ENCODE assay signal across 18 cellular contexts in genomic region chr14:101716077-101716950, GRCh38. TPM values are rescaled to one million over a fixed set of nuclear protein-coding genes. Genes with fewer than 3 reads are reported as not detected.
A peak's percentile ranks its signal among the peaks of the same experiment; 100 is the strongest.
DNase-seq lines count a peak whose midpoint lies in the region; ATAC-seq, FAIRE-seq and TF ChIP-seq lines count a peak whose summit lies in the region.
"Had no signal": no experiment of that assay in that cellular context is flagged by ENCODE, and none has a peak within 500 bp of the region (broad histone marks: within the 10 kb centered on the region; RNA-seq: fewer than 3 reads in every experiment).

No MANE protein-coding gene starts in this region.

- no peak overlapping the region for H3K27ac ChIP-seq in CD4-positive, alpha-beta T cell (ENCODE audit: low read depth, low read length)
- H3K27ac ChIP-seq in endodermal cell (ENCODE audit: low read depth, low read length) (no peak overlapping the region), neuronal stem cell (replicated peaks; ENCODE audit: low read length) (no peak overlapping the region)
- H3K27ac ChIP-seq: body of pancreas had no signal

- H3K9ac ChIP-seq in endodermal cell (ENCODE audit: extremely low read depth, low read length, poor library complexity, severe bottlenecking) (no peak overlapping the region), neuronal stem cell (ENCODE audit: low read depth, low read length, poor library complexity) (peak overlapping the region; percentile 37)

- 92 to 95% methylated on average over 16 to 19 of the region's 19 CpGs for WGBS in endodermal cell (ENCODE audit: insufficient coverage in 1 of 2, insufficient read length in 1 of 2), 2 experiments
- no CpG with 5 or more reads among the region's 19 CpGs for WGBS in neuronal stem cell (ENCODE audit: extremely low coverage in 2 of 2, insufficient read length in 2 of 2, insufficient replicate concordance in 1 of 2), 2 donors

- H3K36me3 Mint-ChIP-seq in CD4-positive, alpha-beta T cell (ENCODE audit: low read depth), result no peaks in the 10 kb centered on the region
- H3K36me3 Mint-ChIP-seq in endodermal cell (ENCODE audit: low read depth), result no peaks in the 10 kb centered on the region
- H3K36me3 Mint-ChIP-seq: activated naive CD4-positive, alpha-beta T cell treated with anti-CD3 and anti-CD28 coated beads, Interleukin-2, amount 50 U/mL, for 24 hours had no signal

- no peaks in the 10 kb centered on the region for H3K27me3 Mint-ChIP-seq in CD4-positive, alpha-beta T cell
- H3K27me3 Mint-ChIP-seq in endodermal cell (ENCODE audit: insufficient read depth), result peaks cover 9% of the 10 kb centered on the region
- H3K27me3 Mint-ChIP-seq: activated naive CD4-positive, alpha-beta T cell treated with anti-CD3 and anti-CD28 coated beads, Interleukin-2, amount 50 U/mL, for 24 hours had no signal

- no peak overlapping the region for H2BK120ac ChIP-seq in neuronal stem cell (ENCODE audit: low read depth, low read length)

- no peak overlapping the region for H4K91ac ChIP-seq in neuronal stem cell (ENCODE audit: low read depth, low read length, poor library complexity)

- H3K36me3 ChIP-seq in H7 (replicated peaks; ENCODE audit: control insufficient read depth, insufficient read depth, low read length), result no peaks in the 10 kb centered on the region
- no peaks in the 10 kb centered on the region for H3K36me3 ChIP-seq in endodermal cell (ENCODE audit: control insufficient read depth, insufficient read depth, low read length)
- H3K36me3 ChIP-seq in neuronal stem cell (replicated peaks in 1 of 2; ENCODE audit: control insufficient read depth in 2 of 2, insufficient read depth in 2 of 2, low read length in 2 of 2), result no peaks in the 10 kb centered on the region

- H3K4me3 Mint-ChIP-seq in CD4-positive, alpha-beta T cell, result no peak overlapping the region
- no peak overlapping the region for H3K4me3 Mint-ChIP-seq in endodermal cell
- H3K4me3 Mint-ChIP-seq: activated B cell treated with CpG ODN at 0.5 μM for 24 hours; activated naive CD4-positive, alpha-beta T cell treated with anti-CD3 and anti-CD28 coated beads, Interleukin-2, amount 50 U/mL, for 24 hours; B cell had no signal

- no peaks in the 10 kb centered on the region for H3K79me1 ChIP-seq in neuronal stem cell (ENCODE audit: low read depth, low read length)

- H2BK12ac ChIP-seq in neuronal stem cell (ENCODE audit: low read length), result no peak overlapping the region

- no peaks in the 10 kb centered on the region for H3K9me3 ChIP-seq in CD4-positive, alpha-beta T cell (ENCODE audit: control insufficient read depth, low read length)
- H3K9me3 ChIP-seq in endodermal cell (ENCODE audit: control insufficient read depth, low read length) (peaks cover 5% of the 10 kb centered on the region), neuronal stem cell (replicated peaks in 1 of 2; ENCODE audit: control insufficient read depth in 2 of 2, insufficient read depth in 1 of 2, low read depth in 1 of 2, low read length in 2 of 2) (peaks cover 0 to 2% of the 10 kb centered on the region in 2 donors)
- H3K9me3 ChIP-seq: body of pancreas had no signal

- ATAC-seq in CD4-positive, alpha-beta T cell (ENCODE audit: poor library complexity), result no peak
- ATAC-seq in HG03469 (IDR thresholded peaks at IDR 0.05; ENCODE audit: unreplicated experiment), result no peak
- ATAC-seq: body of pancreas had no signal

- H2BK5ac ChIP-seq in neuronal stem cell (ENCODE audit: low read length), result peak overlapping the region; percentile 45

- H3K4me2 ChIP-seq in neuronal stem cell (ENCODE audit: insufficient read depth, low read length, poor library complexity, severe bottlenecking), result no peak overlapping the region

- no peak for FAIRE-seq in GM19239 (lab: Jason Lieb, UNC)

- H3K18ac ChIP-seq in neuronal stem cell (ENCODE audit: low read length), result peak overlapping the region; percentile 67

- no peak overlapping the region for H3K4ac ChIP-seq in neuronal stem cell (ENCODE audit: low read length)

- no peak overlapping the region for H2AFZ ChIP-seq in neuronal stem cell (ENCODE audit: low read length)

- H2AK5ac ChIP-seq in neuronal stem cell (ENCODE audit: low read depth, low read length), result peak overlapping the region; percentile 48

- TF ChIP-seq CTCF in CD4-positive, alpha-beta T cell (IDR thresholded peaks at IDR 0.05), result no peak
- TF ChIP-seq CTCF in endodermal cell (conservative IDR thresholded peaks at IDR 0.05), result peak; percentile 24

- peak overlapping the region; percentile 59 for H2BK15ac ChIP-seq in neuronal stem cell (ENCODE audit: low read length)

- no peaks in the 10 kb centered on the region for H3K9me3 Mint-ChIP-seq in CD4-positive, alpha-beta T cell
- H3K9me3 Mint-ChIP-seq in endodermal cell, result peaks cover 10% of the 10 kb centered on the region
- H3K9me3 Mint-ChIP-seq: activated naive CD4-positive, alpha-beta T cell treated with anti-CD3 and anti-CD28 coated beads, Interleukin-2, amount 50 U/mL, for 24 hours had no signal

- H3K27me3 ChIP-seq in CD4-positive, alpha-beta T cell (ENCODE audit: control insufficient read depth, insufficient read depth, low read length), result no peaks in the 10 kb centered on the region
- H3K27me3 ChIP-seq in H7 (ENCODE audit: control insufficient read depth, insufficient read depth, low read length) (no peaks in the 10 kb centered on the region), endodermal cell (ENCODE audit: control insufficient read depth, insufficient read depth, low read length, poor library complexity, severe bottlenecking) (no peaks in the 10 kb centered on the region), neuronal stem cell (ENCODE audit: control insufficient read depth in 3 of 3, insufficient read depth in 3 of 3, low read depth in 1 of 3, low read length in 3 of 3) (no peaks in the 10 kb centered on the region)
- H3K27me3 ChIP-seq: body of pancreas had no signal

- CTCF ChIA-PET in CD4-positive, alpha-beta T cell (lab: Charles Lee), result no interaction called here

- POLR2A ChIA-PET in CD4-positive, alpha-beta T cell (lab: Charles Lee), result interaction anchor here (0.6 kb wide), 1 partner anchor 102 kb away, joined by 3 read pairs; no protein-coding TSS in a partner anchor

- H3K4me1 ChIP-seq in endodermal cell (ENCODE audit: control insufficient read depth, insufficient read depth, low read length) (no peaks in the 10 kb centered on the region), neuronal stem cell (ENCODE audit: control insufficient read depth in 2 of 2, insufficient read depth in 1 of 2, low read depth in 1 of 2, low read length in 2 of 2) (peaks cover 1 to 2% of the 10 kb centered on the region in 2 donors)
- H3K4me1 ChIP-seq: body of pancreas had no signal

- DNase-seq in CD4-positive, alpha-beta T cell, result peak in 1 of 10 experiments; percentile 17
- DNase-seq in H7, result peak; percentile 32
- peak; percentile 49 for DNase-seq in endodermal cell
- no peak for DNase-seq in neuronal stem cell (ENCODE audit: low spot score)
- no peak for DNase-seq in GM19239 (ENCODE audit: insufficient read length, low spot score)
- DNase-seq in dedifferentiated amniotic fluid mesenchymal stem cell (ENCODE audit: extremely low spot score), result no peak
- no peak for DNase-seq in 8988T
- DNase-seq: activated B cell treated with CpG ODN at 0.5 μM for 24 hours; IMR-90; NCI-H1048; nucleus accumbens; RPMI8226; stimulated activated CD4-positive, alpha-beta T cell treated with anti-CD3 and anti-CD28 coated beads, Interleukin-4, amount 100 ng/mL, for 24 hours; stimulated activated CD8-positive, alpha-beta memory T cell treated with anti-CD3 and anti-CD28 coated beads, Interleukin-4, amount 100 ng/mL, for 48 hours had no signal

- peak overlapping the region; percentile 64 for H3K14ac ChIP-seq in neuronal stem cell (ENCODE audit: low read length)

- intact Hi-C loops in CD4-positive, alpha-beta T cell (cut with DNase I, micrococcal nuclease), result no loop called here

- peaks cover 41% of the 10 kb centered on the region for H3K4me1 Mint-ChIP-seq in CD4-positive, alpha-beta T cell (ENCODE audit: low read depth)
- H3K4me1 Mint-ChIP-seq in endodermal cell, result peaks cover 1% of the 10 kb centered on the region

- H3K27ac Mint-ChIP-seq in CD4-positive, alpha-beta T cell, result peak overlapping the region; percentile 42
- H3K27ac Mint-ChIP-seq in endodermal cell, result no peak overlapping the region
- H3K27ac Mint-ChIP-seq: activated B cell treated with CpG ODN at 0.5 μM for 24 hours; activated naive CD4-positive, alpha-beta T cell treated with anti-CD3 and anti-CD28 coated beads, Interleukin-2, amount 50 U/mL, for 24 hours; B cell had no signal

- H3K4me3 ChIP-seq in H7 (ENCODE audit: insufficient read depth, low read depth, low read length), result no peak overlapping the region
- no peak overlapping the region for H3K4me3 ChIP-seq in endodermal cell (ENCODE audit: low read length)
- no peak overlapping the region for H3K4me3 ChIP-seq in neuronal stem cell (ENCODE audit: low read length in 2 of 2)
- H3K4me3 ChIP-seq: body of pancreas had no signal

- H3K23ac ChIP-seq in neuronal stem cell (ENCODE audit: low read depth, low read length, poor library complexity), result peak overlapping the region; percentile 67

- H4K8ac ChIP-seq in neuronal stem cell (ENCODE audit: low read depth, low read length), result peak overlapping the region; percentile 95

RNA-seq across cellular contexts. Expression of gene PPP2R5C, which starts 45.2 kb away (rescaled TPM):
- total RNA-seq in CD4-positive, alpha-beta T cell, result 100 to 1,000 TPM; 463 to 487 TPM
- 46.7 and 64.6 TPM in 2 replicates for total RNA-seq in H7 (2014; rRNA removed; shearing (Covaris generic))
- 100 to 1,000 TPM; 116 to 117 TPM for total RNA-seq in endodermal cell
- polyA plus RNA-seq in endodermal cell (2013, experiment 1 of 2), result 151 TPM
- polyA plus RNA-seq in endodermal cell (2013, experiment 2 of 2), result 146 TPM
- 199 TPM for polyA plus RNA-seq in neuronal stem cell (2013, experiment 1 of 2)
- 209 TPM for polyA plus RNA-seq in neuronal stem cell (2013, experiment 2 of 2)

Comparison
In these comparisons a context has a peak if more than half of its experiments do, and no peak if none do; other contexts are left out.
1. DNase-seq: peak in H7 (single experiment) and endodermal cell (single experiment); none in neuronal stem cell (single experiment), GM19239 (single experiment), dedifferentiated amniotic fluid mesenchymal stem cell (single experiment) and 8988T (single experiment).